22 cellular contexts compared by ENCODE assay signal in the genomic region with DNA sequence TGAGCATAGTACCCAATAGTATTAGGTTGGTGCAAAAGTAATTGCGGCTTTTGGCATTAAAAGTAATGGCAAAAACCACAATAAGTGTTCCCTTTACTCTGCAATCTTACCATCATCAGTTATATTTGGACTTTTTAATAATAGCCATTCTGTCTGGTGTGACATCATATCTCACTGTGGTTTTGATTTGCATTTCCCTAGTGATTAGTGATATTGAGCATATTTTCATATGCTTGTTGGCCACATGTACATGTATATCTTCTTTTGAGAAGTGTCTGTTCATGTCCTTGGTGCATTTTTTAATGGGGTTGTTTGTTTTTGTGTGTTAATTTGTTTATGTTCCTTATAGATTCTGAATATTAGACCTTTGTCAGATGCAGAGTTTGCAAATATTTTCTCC.
DNase-seq lines count a peak whose midpoint lies in the region; ATAC-seq, FAIRE-seq and TF ChIP-seq lines count a peak whose summit lies in the region.
"Had no signal": no experiment of that assay in that cellular context is flagged by ENCODE, and none has a peak within 500 bp of the region (broad histone marks: within the 10 kb centered on the region; RNA-seq: fewer than 3 reads in every experiment).

No MANE protein-coding gene starts in this region.

- TF ChIP-seq RAD21 in HepG2 (CRISPR knock-in tag; IDR thresholded peaks at IDR 0.05): no peak
- TF ChIP-seq RAD21 in GM12878 (IDR thresholded peaks at IDR 0.05; ENCODE audit: insufficient read depth, low read depth, low read length): no peak

- ATAC-seq in HepG2 (no peak), right lobe of liver (no peak), GM12878 (peak; percentile 23; the same call in 1 of the 3 replicates), HG02759 (IDR thresholded peaks at IDR 0.05; ENCODE audit: unreplicated experiment) (no peak)
- ATAC-seq: CD8-positive, alpha-beta T cell had no signal

- H2AFZ ChIP-seq in HepG2 (ENCODE audit: low read length) (no peak overlapping the region), Karpas-422 (ENCODE audit: low read length) (no peak overlapping the region), GM12878 (ENCODE audit: control insufficient read depth, low read depth, low read length) (no peak overlapping the region)
- H2AFZ ChIP-seq: GM23248 had no signal

- TF ChIP-seq POLR2A in HepG2 (IDR thresholded peaks at IDR 0.05; ENCODE audit: insufficient read depth in 1 of 2, low read depth in 2 of 2, low read length in 2 of 2): no peak
- TF ChIP-seq POLR2A in right lobe of liver (IDR thresholded peaks at IDR 0.05): no peak
- TF ChIP-seq POLR2A in GM12878 (IDR thresholded peaks at IDR 0.05; ENCODE audit: low read depth, low read length): no peak

- CTCF ChIA-PET in HepG2 (lab: Yijun Ruan, JAX; ENCODE audit: low intra/inter-chr PET ratio, low total read pairs) (no interaction called here), GM12878 (lab: Yijun Ruan, JAX) (interaction anchor here (0.6 kb wide), 1 partner anchor 143 kb away, joined by 3 read pairs; no protein-coding TSS in a partner anchor)

- DNase-seq in HepG2 (ENCODE audit: low spot score): no peak
- DNase-seq in right lobe of liver: no peak
- peak; percentile 52 for DNase-seq in Karpas-422
- DNase-seq in GM12878 (ENCODE audit: low read depth, low spot score): no peak
- DNase-seq in SW 1271 (lab: John Stamatoyannopoulos, UW): no peak
- DNase-seq: Caco-2; CD4-positive, CD25-positive, alpha-beta regulatory T cell; CD8-positive, alpha-beta T cell; DMS 273 treated with DMSO at 0.1 percent for 48 hours; DMS79; EL; GDM1; GM23248; H7; HCEC 1CT had no signal

- H3K4me3 ChIP-seq in HepG2 (replicated peaks in 1 of 3; ENCODE audit: insufficient read depth in 1 of 3, low read depth in 2 of 3, low read length in 3 of 3): no peak overlapping the region
- H3K4me3 ChIP-seq in right lobe of liver: no peak overlapping the region
- H3K4me3 ChIP-seq in Karpas-422 (ENCODE audit: low read length): no peak overlapping the region
- H3K4me3 ChIP-seq in GM12878: no peak overlapping the region
- H3K4me3 ChIP-seq: BLaER1, GM23248 had no signal

- BruUV-seq in HepG2 (replicated peaks; lab: Mats Ljungman, UMichigan) (no TSS peak), GM12878 (replicated peaks; lab: Mats Ljungman, UMichigan) (no TSS peak)

- in situ Hi-C loops in HepG2 (cut with HindIII; ENCODE audit: extremely low pct_ligation_motif_present, low pct_unique_long_range_greater_than_20kb): no loop called here
- in situ Hi-C loops in GM12878 (cut with MboI): no loop called here

- H3K4me1 ChIP-seq in HepG2 (ENCODE audit: insufficient read depth, low read length): no peaks in the 10 kb centered on the region
- H3K4me1 ChIP-seq in right lobe of liver: no peaks in the 10 kb centered on the region
- H3K4me1 ChIP-seq in Karpas-422 (ENCODE audit: low read length): peaks cover 7% of the 10 kb centered on the region
- H3K4me1 ChIP-seq in GM12878 (ENCODE audit: control insufficient read depth, insufficient read depth, low read length): no peaks in the 10 kb centered on the region
- H3K4me1 ChIP-seq: BLaER1, Caco-2 had no signal

- RAD21 ChIA-PET in GM12878 (lab: Charles Lee; ENCODE audit: unreplicated experiment): no interaction called here

- H3K4me2 ChIP-seq in HepG2 (ENCODE audit: low read depth, low read length): no peak overlapping the region
- no peak overlapping the region for H3K4me2 ChIP-seq in Karpas-422 (ENCODE audit: low read depth, low read length, poor library complexity, severe bottlenecking)
- no peak overlapping the region for H3K4me2 ChIP-seq in GM12878 (ENCODE audit: control insufficient read depth, insufficient read depth)
- H3K4me2 ChIP-seq: BLaER1 had no signal

- FAIRE-seq in HepG2 (lab: Jason Lieb, UNC): no peak
- FAIRE-seq in GM12878 (lab: Jason Lieb, UNC): no peak
- FAIRE-seq: GM12891, GM19239, H1 had no signal

- SMC1A ChIA-PET in GM12878 (lab: Charles Lee; ENCODE audit: uncharacterized antibody, unreplicated experiment): interaction anchor here (1.5 kb wide), 1 partner anchor 9 kb away, joined by 4 read pairs; no protein-coding TSS in a partner anchor

- no peaks in the 10 kb centered on the region; a peak in 1 of 5 replicates for H3K27me3 ChIP-seq in HepG2 (ENCODE audit: control insufficient read depth in 1 of 2, insufficient read depth in 2 of 2, low read length in 2 of 2)
- H3K27me3 ChIP-seq in right lobe of liver: no peaks in the 10 kb centered on the region
- H3K27me3 ChIP-seq in Karpas-422 (ENCODE audit: low read length): no peaks in the 10 kb centered on the region
- no peaks in the 10 kb centered on the region for H3K27me3 ChIP-seq in GM12878 (replicated peaks in 1 of 2; ENCODE audit: control insufficient read depth in 2 of 2, insufficient read depth in 2 of 2, low read length in 1 of 2)
- H3K27me3 ChIP-seq: BLaER1 had no signal

- H3K27ac ChIP-seq in HepG2 (ENCODE audit: extremely low read length, insufficient read depth, low read length): no peak overlapping the region
- no peak overlapping the region for H3K27ac ChIP-seq in right lobe of liver
- H3K27ac ChIP-seq in Karpas-422 (ENCODE audit: low read length): no peak overlapping the region
- no peak overlapping the region for H3K27ac ChIP-seq in GM12878 (ENCODE audit: control insufficient read depth, insufficient read depth)
- H3K27ac ChIP-seq: 22Rv1, BLaER1, C4-2B, GM23248 had no signal

- H3K9ac ChIP-seq in HepG2 (ENCODE audit: insufficient read depth, low read depth, low read length) (no peak overlapping the region), Karpas-422 (ENCODE audit: low read length) (no peak overlapping the region), GM12878 (ENCODE audit: control insufficient read depth, insufficient read depth, low read length) (no peak overlapping the region)
- H3K9ac ChIP-seq: BLaER1, GM23248 had no signal

- TF ChIP-seq EP300 in HepG2 (IDR thresholded peaks at IDR 0.05; ENCODE audit: low read depth in 2 of 2, low read length in 2 of 2): no peak
- TF ChIP-seq EP300 in HepG2 (CRISPR knock-in tag; IDR thresholded peaks at IDR 0.05; ENCODE audit: borderline replicate concordance): no peak
- no peak for TF ChIP-seq EP300 in GM12878 (IDR thresholded peaks at IDR 0.05; ENCODE audit: borderline replicate concordance in 1 of 2, control insufficient read depth in 1 of 2, low read depth in 2 of 2, low read length in 2 of 2)

- no peaks in the 10 kb centered on the region for H3K79me2 ChIP-seq in HepG2 (ENCODE audit: insufficient read depth, low read length)
- H3K79me2 ChIP-seq in Karpas-422 (ENCODE audit: low read length): no peaks in the 10 kb centered on the region
- H3K79me2 ChIP-seq in GM12878 (ENCODE audit: control insufficient read depth, insufficient read depth, low read length): no peaks in the 10 kb centered on the region

- no peaks in the 10 kb centered on the region for H3K9me2 ChIP-seq in Karpas-422 (replicated peaks; ENCODE audit: insufficient read depth, low read length)

- no peaks in the 10 kb centered on the region for H3K9me3 ChIP-seq in HepG2 (ENCODE audit: low read length)
- no peaks in the 10 kb centered on the region for H3K9me3 ChIP-seq in right lobe of liver
- no peaks in the 10 kb centered on the region for H3K9me3 ChIP-seq in Karpas-422 (ENCODE audit: low read length)
- H3K9me3 ChIP-seq in GM12878 (replicated peaks; ENCODE audit: control insufficient read depth, insufficient read depth, low read length): no peaks in the 10 kb centered on the region
- H3K9me3 ChIP-seq: BLaER1, Caco-2 had no signal

- intact Hi-C loops in HepG2 (cut with micrococcal nuclease; ENCODE audit: unreplicated experiment) (no loop called here), right lobe of liver (cut with DNase I) (no loop called here), GM12878 (cut with micrococcal nuclease; ENCODE audit: unreplicated experiment) (no loop called here)

- H4K20me1 ChIP-seq in HepG2 (ENCODE audit: insufficient read depth, low read length): no peaks in the 10 kb centered on the region
- H4K20me1 ChIP-seq in Karpas-422 (ENCODE audit: insufficient read depth, low read depth, low read length): no peaks in the 10 kb centered on the region
- H4K20me1 ChIP-seq in GM12878 (ENCODE audit: control insufficient read depth, insufficient read depth): no peaks in the 10 kb centered on the region
- H4K20me1 ChIP-seq: BLaER1 had no signal

- H3K36me3 ChIP-seq in HepG2 (replicated peaks in 1 of 2; ENCODE audit: control insufficient read depth in 1 of 2, insufficient read depth in 2 of 2, low read length in 2 of 2) (no peaks in the 10 kb centered on the region), right lobe of liver (no peaks in the 10 kb centered on the region), Karpas-422 (ENCODE audit: insufficient read depth, low read length) (no peaks in the 10 kb centered on the region), GM12878 (ENCODE audit: control insufficient read depth in 2 of 2, insufficient read depth in 2 of 2, low read length in 1 of 2) (no peaks in the 10 kb centered on the region)
- H3K36me3 ChIP-seq: BLaER1 had no signal

- WGBS in HepG2 (ENCODE audit: low lambda C conversion rate): 0% methylated on average over 1 of the region's 1 CpG
- 32% methylated on average over 1 of the region's 1 CpG for WGBS in right lobe of liver (ENCODE audit: insufficient coverage, low coverage, low lambda C conversion rate, missing lambda C conversion rate)
- WGBS in GM12878 (ENCODE audit: insufficient coverage, insufficient replicate concordance, low lambda C conversion rate, missing lambda C conversion rate): 4% methylated on average over 1 of the region's 1 CpG

- no peak for TF ChIP-seq CTCF in HepG2 (CRISPR knock-in tag; IDR thresholded peaks at IDR 0.05)
- TF ChIP-seq CTCF in right lobe of liver (IDR thresholded peaks at IDR 0.05): no peak
- TF ChIP-seq CTCF in GM12878 (IDR thresholded peaks at IDR 0.05 in 2 of 3, conservative IDR thresholded peaks at IDR 0.05 in 1 of 3; ENCODE audit: control insufficient read depth in 2 of 3, extremely low read depth in 1 of 3, insufficient read depth in 1 of 3, low read depth in 3 of 3, low read length in 3 of 3): no peak

- POLR2A ChIA-PET in HepG2 (lab: Yijun Ruan, JAX): no interaction called here
- POLR2A ChIA-PET in GM12878 (lab: Charles Lee): interaction anchor here (0.6 kb wide), 1 partner anchor 321 kb away, joined by 3 read pairs; no protein-coding TSS in a partner anchor

TF ChIP-seq in GM12878, 131 proteins besides CTCF, POLR2A, EP300 and RAD21 (continues in another document):
- TF ChIP-seq, protein P1, sequence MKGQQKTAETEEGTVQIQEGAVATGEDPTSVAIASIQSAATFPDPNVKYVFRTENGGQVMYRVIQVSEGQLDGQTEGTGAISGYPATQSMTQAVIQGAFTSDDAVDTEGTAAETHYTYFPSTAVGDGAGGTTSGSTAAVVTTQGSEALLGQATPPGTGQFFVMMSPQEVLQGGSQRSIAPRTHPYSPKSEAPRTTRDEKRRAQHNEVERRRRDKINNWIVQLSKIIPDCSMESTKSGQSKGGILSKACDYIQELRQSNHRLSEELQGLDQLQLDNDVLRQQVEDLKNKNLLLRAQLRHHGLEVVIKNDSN (IDR thresholded peaks at IDR 0.05; ENCODE audit: borderline replicate concordance, extremely low read length, insufficient read depth, low read depth, low read length): no peak
- TF ChIP-seq PML (IDR thresholded peaks at IDR 0.05; ENCODE audit: low read length) (no peak), NBN (IDR thresholded peaks at IDR 0.05) (no peak), STAT1 (conservative IDR thresholded peaks at IDR 0.05) (no peak), CREM (IDR thresholded peaks at IDR 0.05; ENCODE audit: low read depth) (no peak), ZZZ3 (IDR thresholded peaks at IDR 0.05; ENCODE audit: control insufficient read depth, insufficient read length, low read depth) (no peak)
